Comparison of ENCODE assay signal across 8 cellular contexts in genomic region chr16:28823291-28823718, GRCh38. TPM values are rescaled to one million over a fixed set of nuclear protein-coding genes. Genes with fewer than 3 reads are reported as not detected.
DNase-seq lines count a peak whose midpoint lies in the region; ATAC-seq and TF ChIP-seq lines count a peak whose summit lies in the region.

No MANE protein-coding gene starts in this region.

- H3K36me3 ChIP-seq in SK-N-MC (ENCODE audit: insufficient read depth, low read length): peaks cover 38% of the 10 kb centered on the region
- H3K36me3 ChIP-seq in esophagus muscularis mucosa: peaks cover 19 to 40% (median 34%) of the 10 kb centered on the region in 4 donors
- peaks cover 43% of the 10 kb centered on the region for H3K36me3 ChIP-seq in osteoblast (ENCODE audit: insufficient read depth, low read length)

- TF ChIP-seq CTCF in C4-2B (conservative IDR thresholded peaks at IDR 0.05): no peak
- TF ChIP-seq CTCF in esophagus muscularis mucosa (IDR thresholded peaks at IDR 0.05): no peak
- TF ChIP-seq CTCF in osteoblast (IDR thresholded peaks at IDR 0.05; ENCODE audit: extremely low read depth, low read depth, low read length): no peak

- no peak for TF ChIP-seq EP300 in esophagus muscularis mucosa (IDR thresholded peaks at IDR 0.05)

- WGBS in esophagus muscularis mucosa: 0% methylated on average over 15 of the region's 44 CpGs

- H3K27me3 ChIP-seq in esophagus muscularis mucosa (no peaks in the 10 kb centered on the region), osteoblast (ENCODE audit: insufficient read depth, low read length) (no peaks in the 10 kb centered on the region)

- intact Hi-C loops in esophagus muscularis mucosa (cut with DNase I): loop anchor here (5.0 kb wide), 2 partner anchors 39 to 124 kb away; partner anchors contain the start of gene SH2B1

- H3K4me1 ChIP-seq in esophagus muscularis mucosa (peaks cover 23 to 42% (median 30%) of the 10 kb centered on the region in 4 donors), osteoblast (ENCODE audit: insufficient read depth, low read length) (peaks cover 26% of the 10 kb centered on the region)

- H3K9ac ChIP-seq in SK-N-MC (ENCODE audit: insufficient read length): peak overlapping the region; percentile 100

- H3K4me3 ChIP-seq in SK-N-MC: peak overlapping the region; percentile 89
- H3K4me3 ChIP-seq in esophagus muscularis mucosa: peak overlapping the region; percentile 94 to 100 (median 99)
- peak overlapping the region; percentile 100 for H3K4me3 ChIP-seq in osteoblast (ENCODE audit: insufficient read depth, low read length)

- ATAC-seq in GM21786 (IDR thresholded peaks at IDR 0.05; ENCODE audit: unreplicated experiment): peak; percentile 7

- TF ChIP-seq POLR2A in esophagus muscularis mucosa (IDR thresholded peaks at IDR 0.05; ENCODE audit: low read depth): no peak

- H3K79me2 ChIP-seq in osteoblast (ENCODE audit: insufficient read depth, low read length): peaks cover 78% of the 10 kb centered on the region

- H3K27ac ChIP-seq in C4-2B (peak overlapping the region; percentile 99), SK-N-MC (peak overlapping the region; percentile 98), esophagus muscularis mucosa (replicated peaks in 1 of 4) (peak overlapping the region; percentile 99 to 100 (median 100)), osteoblast (ENCODE audit: low read depth, low read length) (peak overlapping the region; percentile 93)

- H3K4me2 ChIP-seq in osteoblast (ENCODE audit: insufficient read depth, low read length): peak overlapping the region; percentile 96

- H4K20me1 ChIP-seq in osteoblast (ENCODE audit: insufficient read depth, low read length): peaks cover 31% of the 10 kb centered on the region

- no peaks in the 10 kb centered on the region for H3K9me3 ChIP-seq in SK-N-MC (ENCODE audit: low read depth, low read length)
- H3K9me3 ChIP-seq in esophagus muscularis mucosa: peaks cover 0 to 3% (median 0%) of the 10 kb centered on the region in 4 donors
- H3K9me3 ChIP-seq in osteoblast (ENCODE audit: low read depth, low read length): no peaks in the 10 kb centered on the region

- peak overlapping the region; percentile 38 for H2AFZ ChIP-seq in osteoblast (ENCODE audit: low read length)

- DNase-seq in SK-N-MC (ENCODE audit: low read depth, low spot score): no peak
- no peak for DNase-seq in esophagus muscularis mucosa (ENCODE audit: extremely low spot score)
- no peak for DNase-seq in osteoblast (ENCODE audit: insufficient read length, low spot score, missing footprints)
- DNase-seq in inferior parietal cortex (ENCODE audit: extremely low spot score): no peak
- no peak for DNase-seq in NCI-H1694 (lab: John Stamatoyannopoulos, UW)
- DNase-seq in COLO829 (ENCODE audit: low spot score): no peak

RNA-seq across cellular contexts. Expression of gene ATXN2L, which starts 0.5 kb away (rescaled TPM):
- 10 to 100 TPM; 43.4 to 73.9 (median 52.6) TPM for total RNA-seq in esophagus muscularis mucosa
- total RNA-seq in osteoblast: 54.5 and 62.6 TPM in 2 replicates

RNA-seq across cellular contexts. Expression of gene TUFM, which starts 22.8 kb away (rescaled TPM):
- total RNA-seq in esophagus muscularis mucosa (100 to 1,000 TPM in 1 of 4 donors, 10 to 100 TPM in 3; 63.1 to 106 (median 82.8) TPM), osteoblast (89.9 and 101 TPM in 2 replicates)

RNA-seq across cellular contexts. Expression of gene SH2B1, which starts 40.3 kb away (rescaled TPM):
- total RNA-seq in esophagus muscularis mucosa: 10 to 100 TPM; 27.0 to 48.4 (median 34.7) TPM
- total RNA-seq in osteoblast: 14.8 and 17.1 TPM in 2 replicates

RNA-seq across cellular contexts. Expression of gene ATP2A1, which starts 55.0 kb away (rescaled TPM):
- total RNA-seq in esophagus muscularis mucosa (under 1 TPM in 1 of 4 donors, not detected in 3; 0.86 TPM), osteoblast (0.29 and 0.36 TPM in 2 replicates)
